Comparison of ENCODE assay signal across 8 cellular contexts in genomic region chr7:88243345-88243909, GRCh38. TPM values are rescaled to one million over a fixed set of nuclear protein-coding genes. Genes with fewer than 3 reads are reported as not detected.
DNase-seq lines count a peak whose midpoint lies in the region; ATAC-seq and TF ChIP-seq lines count a peak whose summit lies in the region.

No MANE protein-coding gene starts in this region.

- TF ChIP-seq POLR2A in transverse colon (IDR thresholded peaks at IDR 0.05), result no peak

- no peaks in the 10 kb centered on the region for H3K9me3 ChIP-seq in mammary epithelial cell (replicated peaks; ENCODE audit: insufficient read depth, low read length)
- H3K9me3 ChIP-seq in transverse colon, result no peaks in the 10 kb centered on the region

- DNase-seq in BJ (ENCODE audit: low read depth) (no peak), NCI-H526 treated with DMSO at 0.1 percent for 48 hours (lab: John Stamatoyannopoulos, UW) (peak; percentile 42), mammary epithelial cell (peak; percentile 81), kidney glomerular epithelial cell (lab: John Stamatoyannopoulos, UW) (peak; percentile 63), transverse colon (no peak)
- no peak for DNase-seq in activated CD4-positive, alpha-beta T cell treated with anti-CD3 and anti-CD28 coated beads, Interleukin-2, amount 10 ng/mL, durations not matched to agents 24 days and 14 days

- in situ Hi-C loops in mammary epithelial cell (cut with MboI; ENCODE audit: low sequenced_read_pairs in 2 of 2) (no loop called here), transverse colon (cut with MboI; ENCODE audit: low pct_ligation_motif_present in 1 of 4, low pct_unique_long_range_greater_than_20kb in 1 of 4, low sequenced_read_pairs in 3 of 4) (no loop called here)

- no peak overlapping the region for H3K27ac Mint-ChIP-seq in activated CD4-positive, alpha-beta T cell treated with anti-CD3 and anti-CD28 coated beads, Interleukin-2, amount 10 ng/mL, durations not matched to agents 24 days and 14 days

- intact Hi-C loops in mammary epithelial cell (cut with micrococcal nuclease) (loop anchor here (1.0 to 5.0 kb wide), 2 partner anchors 114 to 1379 kb away; no protein-coding TSS in a partner anchor), transverse colon (cut with DNase I; ENCODE audit: low total_unique reads) (no loop called here)
- intact Hi-C loops in activated CD4-positive, alpha-beta T cell treated with anti-CD3 and anti-CD28 coated beads, Interleukin-2, amount 10 ng/mL, durations not matched to agents 24 days and 14 days (cut with micrococcal nuclease), result loop anchor here (2.0 kb wide), 1 partner anchor 115 kb away; no protein-coding TSS in a partner anchor

- no peaks in the 10 kb centered on the region for H3K9me3 Mint-ChIP-seq in activated CD4-positive, alpha-beta T cell treated with anti-CD3 and anti-CD28 coated beads, Interleukin-2, amount 10 ng/mL, durations not matched to agents 24 days and 14 days

- no peaks in the 10 kb centered on the region for H3K79me2 ChIP-seq in mammary epithelial cell (ENCODE audit: insufficient read depth, low read length)

- H3K9ac ChIP-seq in mammary epithelial cell (ENCODE audit: insufficient read depth, low read length), result no peak overlapping the region

- ATAC-seq in GM18858 (IDR thresholded peaks at IDR 0.05; ENCODE audit: unreplicated experiment) (peak; percentile 77), HG03159 (IDR thresholded peaks at IDR 0.05; ENCODE audit: unreplicated experiment) (peak; percentile 72)

- H3K27ac ChIP-seq in mammary epithelial cell (ENCODE audit: insufficient read depth, low read depth, low read length) (no peak overlapping the region), transverse colon (no peak overlapping the region)

- H3K4me1 ChIP-seq in mammary epithelial cell (ENCODE audit: insufficient read depth, low read length) (no peaks in the 10 kb centered on the region), transverse colon (no peaks in the 10 kb centered on the region)

- peaks cover 13% of the 10 kb centered on the region for H3K27me3 Mint-ChIP-seq in activated CD4-positive, alpha-beta T cell treated with anti-CD3 and anti-CD28 coated beads, Interleukin-2, amount 10 ng/mL, durations not matched to agents 24 days and 14 days

- H3K36me3 ChIP-seq in BJ (ENCODE audit: control insufficient read depth, insufficient read depth, low read length) (no peaks in the 10 kb centered on the region), mammary epithelial cell (ENCODE audit: insufficient read depth, low read length) (no peaks in the 10 kb centered on the region), transverse colon (no peaks in the 10 kb centered on the region)

- H3K4me3 Mint-ChIP-seq in activated CD4-positive, alpha-beta T cell treated with anti-CD3 and anti-CD28 coated beads, Interleukin-2, amount 10 ng/mL, durations not matched to agents 24 days and 14 days, result no peak overlapping the region

- TF ChIP-seq CTCF in BJ (IDR thresholded peaks at IDR 0.05; ENCODE audit: insufficient read depth, low read depth, low read length) (peak; percentile 60), mammary epithelial cell (conservative IDR thresholded peaks at IDR 0.05 in 1 of 2, IDR thresholded peaks at IDR 0.05 in 1 of 2; ENCODE audit: extremely low read depth in 1 of 2, insufficient read depth in 1 of 2, low read depth in 1 of 2, low read length in 2 of 2) (peak; percentile 83 to 97), transverse colon (IDR thresholded peaks at IDR 0.05) (peak; percentile 62 to 81 (median 66))

- POLR2A ChIA-PET in BJ (lab: Charles Lee), result no interaction called here

- H3K27me3 ChIP-seq in BJ (ENCODE audit: control insufficient read depth, insufficient read depth, low read length), result no peaks in the 10 kb centered on the region
- no peaks in the 10 kb centered on the region for H3K27me3 ChIP-seq in mammary epithelial cell (ENCODE audit: insufficient read depth, low read length)
- no peaks in the 10 kb centered on the region for H3K27me3 ChIP-seq in transverse colon

- peak overlapping the region; percentile 67 for H2AFZ ChIP-seq in mammary epithelial cell (ENCODE audit: low read depth, low read length)

- no peaks in the 10 kb centered on the region for H3K4me1 Mint-ChIP-seq in activated CD4-positive, alpha-beta T cell treated with anti-CD3 and anti-CD28 coated beads, Interleukin-2, amount 10 ng/mL, durations not matched to agents 24 days and 14 days

- WGBS in mammary epithelial cell (ENCODE audit: low coverage, missing lambda C conversion rate), result 18% methylated on average over 2 of the region's 2 CpGs
- WGBS in transverse colon (ENCODE audit: low coverage in 1 of 2), 2 donors, result 0 to 23% methylated on average over 1 to 2 of the region's 2 CpGs

- dilution Hi-C loops in mammary epithelial cell (cut with HindIII; ENCODE audit: low sequenced_read_pairs), result no loop called here

- H3K4me3 ChIP-seq in BJ (ENCODE audit: low read depth, low read length) (no peak overlapping the region), mammary epithelial cell (replicated peaks in 1 of 3; ENCODE audit: insufficient read depth in 1 of 3, low read depth in 2 of 3, low read length in 3 of 3) (no peak overlapping the region), transverse colon (no peak overlapping the region)

- CTCF ChIA-PET in BJ (lab: Yijun Ruan, JAX), result interaction anchor here (1.1 to 1.5 kb wide), 3 partner anchors 10 to 1379 kb away, joined by 5 to 9 read pairs (median 8); no protein-coding TSS in a partner anchor
- CTCF ChIA-PET in mammary epithelial cell (lab: Charles Lee; ENCODE audit: low non-redundant PET), result interaction anchor here (0.5 to 1.4 kb wide), 10 partner anchors 16 to 592 kb away, joined by 3 to 21 read pairs (median 4); no protein-coding TSS in a partner anchor

- H3K36me3 Mint-ChIP-seq in activated CD4-positive, alpha-beta T cell treated with anti-CD3 and anti-CD28 coated beads, Interleukin-2, amount 10 ng/mL, durations not matched to agents 24 days and 14 days (ENCODE audit: low read depth), result no peaks in the 10 kb centered on the region

- no peaks in the 10 kb centered on the region for H4K20me1 ChIP-seq in mammary epithelial cell (ENCODE audit: insufficient read depth, low read length)

- BruUV-seq in mammary epithelial cell (replicated peaks; lab: Mats Ljungman, UMichigan), result no TSS peak

- H3K4me2 ChIP-seq in mammary epithelial cell (ENCODE audit: insufficient read depth, low read depth, low read length), result no peak overlapping the region

- TF ChIP-seq EP300 in transverse colon (IDR thresholded peaks at IDR 0.05; ENCODE audit: low read depth), result no peak

RNA-seq across cellular contexts. Expression of gene SRI, which starts 23.6 kb away (rescaled TPM):
- polyA plus RNA-seq in BJ (2011; rRNA removed) (61.8 and 102 TPM in 2 replicates), mammary epithelial cell (169 TPM)
- polyA minus RNA-seq in BJ (2011; rRNA and poly(A)+ RNA removed), result 28.2 and 29.8 TPM in 2 replicates
- total RNA-seq in mammary epithelial cell (100 to 1,000 TPM in 1 of 2 donors, 10 to 100 TPM in 1; 78.0 to 183 TPM), transverse colon (100 to 1,000 TPM; 163 to 672 (median 475) TPM)
- 211 TPM for polyA minus RNA-seq in mammary epithelial cell
- total RNA-seq in activated CD4-positive, alpha-beta T cell treated with anti-CD3 and anti-CD28 coated beads, Interleukin-2, amount 10 ng/mL, durations not matched to agents 24 days and 14 days, result 188 and 207 TPM in 2 replicates

Comparison
In these comparisons a context has a peak if more than half of its experiments do, and no peak if none do; other contexts are left out.
1. DNase-seq: peak in NCI-H526 treated with DMSO at 0.1 percent for 48 hours (single experiment), mammary epithelial cell (single experiment) and kidney glomerular epithelial cell (single experiment); none in BJ (single experiment), transverse colon (single experiment) and activated CD4-positive, alpha-beta T cell treated with anti-CD3 and anti-CD28 coated beads, Interleukin-2, amount 10 ng/mL, durations not matched to agents 24 days and 14 days (single experiment).
2. Peak in every context shown above with its lines, with median percentiles within 50 percentile points of each other: CTCF ChIP-seq.